ENCODE assay signal across 30 cellular contexts in genomic region chr3:126285369-126285768, GRCh38.
"Had no signal": no experiment of that assay in that cellular context is flagged by ENCODE, and none has a peak within 500 bp of the region (broad histone marks: within the 10 kb centered on the region; RNA-seq: fewer than 3 reads in every experiment).

No MANE protein-coding gene starts in this region.

- H3K27me3 ChIP-seq: adrenal gland, body of pancreas, gastrocnemius medialis had no signal

- H3K36me3 ChIP-seq: adrenal gland, gastrocnemius medialis, heart left ventricle, WERI-Rb-1 had no signal

- H3K9me3 ChIP-seq: adrenal gland, body of pancreas, gastrocnemius medialis had no signal

- DNase-seq: activated B cell treated with CpG ODN at 0.5 μM for 24 hours; activated CD4-positive, alpha-beta memory T cell treated with anti-CD3 and anti-CD28 coated beads for 36 hours; activated CD4-positive, alpha-beta T cell treated with anti-CD3 and anti-CD28 coated beads for 48 hours; activated CD8-positive, alpha-beta memory T cell treated with anti-CD3 and anti-CD28 coated beads, Interleukin-2, amount 10 ng/mL, durations not matched to agents 7 days and 5 days; activated CD8-positive, alpha-beta memory T cell treated with anti-CD3 and anti-CD28 coated beads, Interleukin-2, amount 50 U/mL, for 4 hours; activated CD8-positive, alpha-beta T cell treated with anti-CD3 and anti-CD28 coated beads, Interleukin-2, amount 10 ng/mL, durations not matched to agents 7 days and 5 days; activated effector memory CD4-positive, alpha-beta T cell treated with anti-CD3 and anti-CD28 coated beads, Interleukin-2, amount 50 U/mL, for 16 hours; activated naive CD4-positive, alpha-beta T cell treated with anti-CD3 and anti-CD28 coated beads for 36 hours; activated naive CD8-positive, alpha-beta T cell treated with anti-CD3 and anti-CD28 coated beads for 36 hours; activated naive CD8-positive, alpha-beta T cell treated with anti-CD3 and anti-CD28 coated beads, Interleukin-2, amount 50 U/mL, for 24 hours; activated T-cell treated with anti-CD3 and anti-CD28 coated beads, Interleukin-2, amount 50 U/mL, for 1 hour; activated T-cell treated with anti-CD3 and anti-CD28 coated beads, Interleukin-2, amount 50 U/mL, for 48 hours; adrenal gland; amygdala; aorta; body of pancreas; caudate nucleus; cortex of kidney; dermis blood vessel endothelial cell; effector CD4-positive, alpha-beta T cell; effector memory CD8-positive, alpha-beta T cell; foreskin fibroblast; gastrocnemius medialis; glutamatergic neuron; heart left ventricle; T-helper 1 cell; T-helper 17 cell; T1000; WERI-Rb-1 had no signal

- H3K4me3 ChIP-seq: adrenal gland, body of pancreas, gastrocnemius medialis, heart left ventricle had no signal

- H3K27ac ChIP-seq: adrenal gland, body of pancreas, gastrocnemius medialis, heart left ventricle, WERI-Rb-1 had no signal

- ATAC-seq: activated CD4-positive, CD25-positive, alpha-beta regulatory T cell treated with anti-CD3 and anti-CD28 coated beads, Interleukin-2, amount 50 U/mL, for 24 hours; activated CD8-positive, alpha-beta memory T cell treated with anti-CD3 and anti-CD28 coated beads, Interleukin-2, amount 10 ng/mL, durations not matched to agents 7 days and 5 days; activated CD8-positive, alpha-beta T cell treated with anti-CD3 and anti-CD28 coated beads, Interleukin-2, amount 10 ng/mL, durations not matched to agents 7 days and 5 days; activated naive CD8-positive, alpha-beta T cell treated with anti-CD3 and anti-CD28 coated beads, Interleukin-2, amount 50 U/mL, for 24 hours; body of pancreas; effector memory CD8-positive, alpha-beta T cell; gastrocnemius medialis; heart left ventricle; T-helper 17 cell had no signal
